Comparison of ENCODE assay signal across 25 cellular contexts in the genomic region with DNA sequence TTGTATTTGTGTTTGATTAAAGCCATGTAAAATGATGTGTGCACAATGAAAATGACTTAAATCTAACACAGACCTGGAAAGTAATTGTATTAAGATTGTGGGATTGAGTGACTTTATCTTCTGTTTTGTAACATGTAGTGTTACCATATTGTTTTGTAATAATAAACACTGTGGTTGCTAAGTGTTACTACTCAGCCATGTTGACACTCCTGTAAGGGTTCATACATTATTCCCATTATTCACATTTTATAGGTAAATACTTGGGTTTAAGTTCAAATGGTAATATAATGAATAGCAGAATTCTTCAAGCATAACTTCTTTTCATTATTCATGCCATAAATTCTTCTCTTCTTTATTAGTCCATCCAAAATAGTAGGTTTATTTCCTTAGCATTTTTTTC.
DNase-seq lines count a peak whose midpoint lies in the region; ATAC-seq, FAIRE-seq and TF ChIP-seq lines count a peak whose summit lies in the region.
"Had no signal": no experiment of that assay in that cellular context is flagged by ENCODE, and none has a peak within 500 bp of the region (broad histone marks: within the 10 kb centered on the region; RNA-seq: fewer than 3 reads in every experiment).

No MANE protein-coding gene starts in this region.

- no peaks in the 10 kb centered on the region for H3F3A ChIP-seq in GM23338 (replicated peaks; ENCODE audit: low read depth)

- H3K9me3 ChIP-seq in mesenchymal stem cell (ENCODE audit: control insufficient read depth, low read length) = no peaks in the 10 kb centered on the region
- H3K9me3 ChIP-seq: BE2C had no signal

- H2AFZ ChIP-seq in GM23338 (no peak overlapping the region), mesenchymal stem cell (ENCODE audit: low read depth, low read length) (no peak overlapping the region)

- H3K23ac ChIP-seq in mesenchymal stem cell (ENCODE audit: low read length in 2 of 2) = no peak overlapping the region

- DNase-seq in AG10803 (ENCODE audit: low read depth) (peak; percentile 12), GM23338 (ENCODE audit: low spot score) (no peak), bronchial epithelial cell (ENCODE audit: low read depth) (peak; percentile 37), mesenchymal stem cell (peak; percentile 29), NCI-H2107 treated with DMSO at 0.1 percent for 48 hours (lab: John Stamatoyannopoulos, UW; ENCODE audit: unreplicated experiment) (no peak), urothelium cell line (ENCODE audit: low spot score) (no peak)
- DNase-seq: BE2C, Calu3, DMS153, Karpas-422, NCI-H1092 treated with DMSO at 0.1 percent for 48 hours, NCI-H1436, NCI-H187, NCI-H2107, NCI-H446, NCI-H524 treated with DMSO at 0.1 percent for 48 hours, NCI-H82, SHP77 treated with DMSO at 0.1 percent for 48 hours, T-helper 1 cell had no signal

- FAIRE-seq in bronchial epithelial cell (lab: Jason Lieb, UNC) (no peak), urothelium cell line (lab: Jason Lieb, UNC) (no peak)
- FAIRE-seq: G401.6, H1 had no signal

- H3K4me1 ChIP-seq in GM23338 (ENCODE audit: insufficient read depth) = peaks cover 4% of the 10 kb centered on the region; the same call in 1 of the 2 replicates
- no peaks in the 10 kb centered on the region for H3K4me1 ChIP-seq in mesenchymal stem cell (ENCODE audit: control insufficient read depth, insufficient read depth, low read depth, low read length)
- H3K4me1 ChIP-seq: BE2C had no signal

- peaks cover 7% of the 10 kb centered on the region; the same call in 2 of the 3 replicates for H3K4me1 Mint-ChIP-seq in GM23338

- H4K8ac ChIP-seq in mesenchymal stem cell (ENCODE audit: low read length) = no peak overlapping the region

- no peak overlapping the region for H3K4me2 ChIP-seq in GM23338
- H3K4me2 ChIP-seq in mesenchymal stem cell (ENCODE audit: low read length, poor library complexity, severe bottlenecking) = no peak overlapping the region

- H3K79me1 ChIP-seq in mesenchymal stem cell (replicated peaks; ENCODE audit: low read length, poor library complexity, severe bottlenecking) = peaks cover 10% of the 10 kb centered on the region

- H2BK5ac ChIP-seq in mesenchymal stem cell (ENCODE audit: low read depth, low read length, poor library complexity, severe bottlenecking) = no peak overlapping the region

- H3K27me3 Mint-ChIP-seq in GM23338 (ENCODE audit: insufficient read depth, low read depth, poor library complexity) = peaks cover 2% of the 10 kb centered on the region

- no peak overlapping the region for H2BK15ac ChIP-seq in mesenchymal stem cell (ENCODE audit: low read depth, poor library complexity, severe bottlenecking)

- no peak overlapping the region for H3K14ac ChIP-seq in mesenchymal stem cell (ENCODE audit: low read length in 2 of 2)

- no peak for TF ChIP-seq CTCF in AG10803 (conservative IDR thresholded peaks at IDR 0.05; ENCODE audit: low read length)
- no peak for TF ChIP-seq CTCF in GM23338 (conservative IDR thresholded peaks at IDR 0.05; ENCODE audit: low read depth in 2 of 2)
- no peak for TF ChIP-seq CTCF in bronchial epithelial cell (IDR thresholded peaks at IDR 0.05; ENCODE audit: insufficient read depth, low read length, severe bottlenecking)

- peak overlapping the region; percentile 48; the same call in 1 of the 2 replicates for H3K27ac Mint-ChIP-seq in GM23338

- peaks cover 10% of the 10 kb centered on the region; the same call in 2 of the 3 replicates for H3K36me3 Mint-ChIP-seq in GM23338 (ENCODE audit: low read depth)

- H2BK12ac ChIP-seq in mesenchymal stem cell (ENCODE audit: low read length in 2 of 2) = no peak overlapping the region

- H3K4me3 ChIP-seq in AG10803 (ENCODE audit: low read length) (no peak overlapping the region), GM23338 (no peak overlapping the region), bronchial epithelial cell (ENCODE audit: low read depth, low read length) (no peak overlapping the region), mesenchymal stem cell (ENCODE audit: insufficient read depth in 1 of 2, low read depth in 1 of 2, low read length in 2 of 2) (no peak overlapping the region)

- H3K9me2 ChIP-seq in GM23338 (ENCODE audit: insufficient read depth) = no peaks in the 10 kb centered on the region

- H3K27me3 ChIP-seq in GM23338 (ENCODE audit: insufficient read depth) = no peaks in the 10 kb centered on the region
- H3K27me3 ChIP-seq in bronchial epithelial cell (ENCODE audit: control insufficient read depth, insufficient read depth, low read length) = no peaks in the 10 kb centered on the region
- no peaks in the 10 kb centered on the region for H3K27me3 ChIP-seq in mesenchymal stem cell (ENCODE audit: control insufficient read depth in 1 of 2, insufficient read depth in 1 of 2, low read length in 2 of 2)
- H3K27me3 ChIP-seq: BE2C had no signal

- H3K9me3 Mint-ChIP-seq in GM23338 = no peaks in the 10 kb centered on the region

- H3K4ac ChIP-seq in mesenchymal stem cell (ENCODE audit: low read depth in 1 of 2, low read length in 2 of 2) = no peak overlapping the region

- no peaks in the 10 kb centered on the region for H4K20me1 ChIP-seq in GM23338 (replicated peaks; ENCODE audit: insufficient read depth)

- no peak overlapping the region for H2AK5ac ChIP-seq in mesenchymal stem cell (ENCODE audit: low read length, severe bottlenecking)

- H2BK120ac ChIP-seq in mesenchymal stem cell (ENCODE audit: low read depth, low read length) = no peak overlapping the region

- H3K79me2 ChIP-seq in GM23338 (replicated peaks; ENCODE audit: insufficient read depth) = no peaks in the 10 kb centered on the region

- H3K4me3 Mint-ChIP-seq in GM23338 = no peak overlapping the region

- H3K27ac ChIP-seq in GM23338 (ENCODE audit: low read depth) (no peak overlapping the region), mesenchymal stem cell (ENCODE audit: low read length, poor library complexity, severe bottlenecking) (no peak overlapping the region)
- H3K27ac ChIP-seq: RWPE1 had no signal

- H3K36me3 ChIP-seq in GM23338 (ENCODE audit: insufficient read depth) (no peaks in the 10 kb centered on the region), bronchial epithelial cell (ENCODE audit: control insufficient read depth, insufficient read depth, low read length) (peaks cover 5% of the 10 kb centered on the region), mesenchymal stem cell (ENCODE audit: control insufficient read depth in 1 of 2, insufficient read depth in 2 of 2, low read depth in 1 of 2, low read length in 2 of 2) (peaks cover 19 to 73% of the 10 kb centered on the region in 2 experiments)

- H4K91ac ChIP-seq in mesenchymal stem cell (ENCODE audit: low read length) = no peak overlapping the region

- ATAC-seq in GM23338 = no peak
- no peak for ATAC-seq in GM21717 (IDR thresholded peaks at IDR 0.05; ENCODE audit: unreplicated experiment)
- ATAC-seq: HCT116, Panc1 had no signal

- H3K18ac ChIP-seq in mesenchymal stem cell (ENCODE audit: low read depth in 1 of 2, low read length in 2 of 2) = no peak overlapping the region

- H3K9ac ChIP-seq in mesenchymal stem cell (ENCODE audit: low read length) = no peak overlapping the region

TF ChIP-seq in GM23338, 12 proteins besides CTCF, POLR2A, EP300 and RAD21:
- no peak for TF ChIP-seq STAT1 (IDR thresholded peaks at IDR 0.05; ENCODE audit: unreplicated experiment)
- no peak for TF ChIP-seq NANOG (IDR thresholded peaks at IDR 0.05; ENCODE audit: borderline replicate concordance)
- no peak for TF ChIP-seq JUNB (IDR thresholded peaks at IDR 0.05; ENCODE audit: unreplicated experiment)
- no peak for TF ChIP-seq EZH2phosphoT487 (IDR thresholded peaks at IDR 0.05; ENCODE audit: unreplicated experiment)
- TF ChIP-seq CREB1 (CRISPR knock-in tag; IDR thresholded peaks at IDR 0.05; ENCODE audit: low read depth) = no peak
- TF ChIP-seq, protein P1, sequence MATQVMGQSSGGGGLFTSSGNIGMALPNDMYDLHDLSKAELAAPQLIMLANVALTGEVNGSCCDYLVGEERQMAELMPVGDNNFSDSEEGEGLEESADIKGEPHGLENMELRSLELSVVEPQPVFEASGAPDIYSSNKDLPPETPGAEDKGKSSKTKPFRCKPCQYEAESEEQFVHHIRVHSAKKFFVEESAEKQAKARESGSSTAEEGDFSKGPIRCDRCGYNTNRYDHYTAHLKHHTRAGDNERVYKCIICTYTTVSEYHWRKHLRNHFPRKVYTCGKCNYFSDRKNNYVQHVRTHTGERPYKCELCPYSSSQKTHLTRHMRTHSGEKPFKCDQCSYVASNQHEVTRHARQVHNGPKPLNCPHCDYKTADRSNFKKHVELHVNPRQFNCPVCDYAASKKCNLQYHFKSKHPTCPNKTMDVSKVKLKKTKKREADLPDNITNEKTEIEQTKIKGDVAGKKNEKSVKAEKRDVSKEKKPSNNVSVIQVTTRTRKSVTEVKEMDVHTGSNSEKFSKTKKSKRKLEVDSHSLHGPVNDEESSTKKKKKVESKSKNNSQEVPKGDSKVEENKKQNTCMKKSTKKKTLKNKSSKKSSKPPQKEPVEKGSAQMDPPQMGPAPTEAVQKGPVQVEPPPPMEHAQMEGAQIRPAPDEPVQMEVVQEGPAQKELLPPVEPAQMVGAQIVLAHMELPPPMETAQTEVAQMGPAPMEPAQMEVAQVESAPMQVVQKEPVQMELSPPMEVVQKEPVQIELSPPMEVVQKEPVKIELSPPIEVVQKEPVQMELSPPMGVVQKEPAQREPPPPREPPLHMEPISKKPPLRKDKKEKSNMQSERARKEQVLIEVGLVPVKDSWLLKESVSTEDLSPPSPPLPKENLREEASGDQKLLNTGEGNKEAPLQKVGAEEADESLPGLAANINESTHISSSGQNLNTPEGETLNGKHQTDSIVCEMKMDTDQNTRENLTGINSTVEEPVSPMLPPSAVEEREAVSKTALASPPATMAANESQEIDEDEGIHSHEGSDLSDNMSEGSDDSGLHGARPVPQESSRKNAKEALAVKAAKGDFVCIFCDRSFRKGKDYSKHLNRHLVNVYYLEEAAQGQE (IDR thresholded peaks at IDR 0.05; ENCODE audit: unreplicated experiment) = no peak
- no peak for TF ChIP-seq EZH2 (IDR thresholded peaks at IDR 0.05; ENCODE audit: low read depth, unreplicated experiment)
- TF ChIP-seq POLR2AphosphoS5 (IDR thresholded peaks at IDR 0.05; ENCODE audit: low read depth) = no peak
- TF ChIP-seq ZNF331 (CRISPR knock-in tag; IDR thresholded peaks at IDR 0.05; ENCODE audit: low read depth) = no peak
- no peak for TF ChIP-seq ZNF114 (CRISPR knock-in tag; IDR thresholded peaks at IDR 0.05)

Comparison
In these comparisons a context has a peak if more than half of its experiments do, and no peak if none do; other contexts are left out.
1. DNase-seq: peak in AG10803 (single experiment), bronchial epithelial cell (single experiment) and mesenchymal stem cell (single experiment); none in GM23338 (single experiment), NCI-H2107 treated with DMSO at 0.1 percent for 48 hours (single experiment) and urothelium cell line (single experiment).